12 cellular contexts compared by ENCODE assay signal in the genomic region with DNA sequence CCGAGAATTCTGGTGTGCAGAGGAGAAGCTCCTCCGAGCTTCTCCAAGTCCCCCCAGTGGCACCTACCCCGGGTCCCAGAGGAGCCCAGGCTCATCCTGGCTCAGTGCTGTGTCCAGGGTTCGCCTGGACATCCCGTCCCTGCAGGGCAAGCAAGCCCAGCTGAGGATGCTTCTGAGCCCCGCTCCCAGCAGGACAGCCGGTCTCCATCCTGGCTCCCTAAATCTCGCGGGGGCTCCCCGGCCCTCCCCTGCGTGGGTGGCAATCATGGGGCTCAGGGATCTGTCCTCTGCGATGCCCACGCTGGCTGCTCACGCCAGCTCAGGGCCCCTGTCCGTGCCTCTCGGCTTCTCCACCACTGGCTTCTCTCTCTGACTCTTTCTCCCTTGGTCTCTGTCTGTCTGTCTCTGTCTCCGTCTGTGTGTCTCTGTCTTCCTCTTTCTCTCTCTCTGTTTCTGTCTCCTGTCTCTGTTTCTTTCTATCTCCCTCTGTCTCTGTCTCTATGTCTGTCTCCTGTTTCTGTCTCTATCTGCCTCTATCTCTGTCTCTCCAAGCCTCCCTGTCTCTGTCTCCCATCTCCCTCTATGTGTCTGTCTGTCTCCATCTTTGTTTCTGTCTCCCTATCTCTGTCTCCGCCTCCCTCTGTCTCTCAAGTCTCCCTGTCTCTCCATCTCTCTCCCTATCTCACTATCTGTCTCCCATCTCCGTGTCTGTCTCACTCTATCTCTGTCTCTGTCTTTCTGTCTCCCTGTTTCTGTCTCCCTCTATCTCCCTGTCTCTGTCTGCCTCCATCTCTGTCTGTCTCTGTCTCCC. TPM values are rescaled to one million over a fixed set of nuclear protein-coding genes. Genes with fewer than 3 reads are reported as not detected.
A peak's percentile ranks its signal among the peaks of the same experiment; 100 is the strongest.
DNase-seq lines count a peak whose midpoint lies in the region; ATAC-seq and TF ChIP-seq lines count a peak whose summit lies in the region.
"Had no signal": no experiment of that assay in that cellular context is flagged by ENCODE, and none has a peak within 500 bp of the region (broad histone marks: within the 10 kb centered on the region; RNA-seq: fewer than 3 reads in every experiment).

No MANE protein-coding gene starts in this region.

- H3K36me3 ChIP-seq in SU-DHL-6 (ENCODE audit: low read length): 0 out of 2 replicates have a peak, but pooled peaks cover 2% of the 10 kb centered on the region
- no peaks in the 10 kb centered on the region for H3K36me3 ChIP-seq in MM.1S (replicated peaks; ENCODE audit: insufficient read depth, low read length)

- H2AFZ ChIP-seq in SU-DHL-6 (ENCODE audit: low read depth, low read length, severe bottlenecking) (no peak overlapping the region), MM.1S (ENCODE audit: low read length) (no peak overlapping the region)

- H3K9me3 ChIP-seq in SU-DHL-6 (ENCODE audit: insufficient read depth, low read length): no peaks in the 10 kb centered on the region
- no peaks in the 10 kb centered on the region for H3K9me3 ChIP-seq in MM.1S (replicated peaks; ENCODE audit: insufficient read depth, low read length)

- intact Hi-C loops in left colon (cut with DNase I, micrococcal nuclease): no loop called here

- H3K4me2 ChIP-seq in SU-DHL-6 (ENCODE audit: low read depth, low read length, poor library complexity, severe bottlenecking) (no peak overlapping the region), MM.1S (ENCODE audit: low read depth, low read length) (no peak overlapping the region)

- H3K9me2 ChIP-seq in SU-DHL-6 (replicated peaks; ENCODE audit: insufficient read depth, low read length) (no peaks in the 10 kb centered on the region), MM.1S (replicated peaks; ENCODE audit: insufficient read depth, low read length) (no peaks in the 10 kb centered on the region)

- no peak overlapping the region for H3K4me3 ChIP-seq in SU-DHL-6 (ENCODE audit: insufficient read depth, low read length, poor library complexity, severe bottlenecking)
- H3K4me3 ChIP-seq in MM.1S (ENCODE audit: low read length): no peak overlapping the region
- H3K4me3 ChIP-seq: transverse colon had no signal

- 0 out of 2 replicates have a peak overlapping the region, but pooled peaks have one; percentile 20 for H3K27ac ChIP-seq in SU-DHL-6 (ENCODE audit: low read depth, low read length)
- no peak overlapping the region for H3K27ac ChIP-seq in MM.1S (ENCODE audit: low read length)
- H3K27ac ChIP-seq: transverse colon had no signal

- TF ChIP-seq CTCF in SU-DHL-6 (IDR thresholded peaks at IDR 0.05; ENCODE audit: insufficient read depth, low read length, poor library complexity, severe bottlenecking) (no peak), MM.1S (IDR thresholded peaks at IDR 0.05; ENCODE audit: low read length) (no peak)

- ATAC-seq in left colon: peak; percentile 5
- ATAC-seq in stimulated activated naive CD8-positive, alpha-beta T cell treated with anti-CD3 and anti-CD28 coated beads, Interleukin-15, Interleukin-2, amounts not matched to agents 100 U/mL and 50 U/mL, for 24 hours: peak; percentile 6
- ATAC-seq in HG03460 (IDR thresholded peaks at IDR 0.05; ENCODE audit: unreplicated experiment): no peak

- H3K27me3 ChIP-seq in SU-DHL-6 (ENCODE audit: low read length): no peaks in the 10 kb centered on the region
- H3K27me3 ChIP-seq in MM.1S (replicated peaks; ENCODE audit: insufficient read depth, low read length): no peaks in the 10 kb centered on the region
- H3K27me3 ChIP-seq: transverse colon had no signal

- H3K9ac ChIP-seq in SU-DHL-6 (ENCODE audit: low read length): no peak overlapping the region
- no peak overlapping the region for H3K9ac ChIP-seq in MM.1S (ENCODE audit: low read length)

- H3K79me2 ChIP-seq in SU-DHL-6 (ENCODE audit: insufficient read depth, low read length) (no peaks in the 10 kb centered on the region), MM.1S (ENCODE audit: low read length) (no peaks in the 10 kb centered on the region)

- DNase-seq in activated T-cell treated with anti-CD3 and anti-CD28 coated beads, Interleukin-2, amount 50 U/mL, for 1 hour: peak; percentile 12
- DNase-seq in activated T-cell treated with anti-CD3 and anti-CD28 coated beads, Interleukin-2, amount 50 U/mL, for 48 hours: no peak
- DNase-seq in left colon (no peak), MM.1S (no peak), NCI-H1105 (lab: John Stamatoyannopoulos, UW) (no peak)
- no peak for DNase-seq in stimulated activated naive CD8-positive, alpha-beta T cell treated with anti-CD3 and anti-CD28 coated beads, Interleukin-15, Interleukin-2, amounts not matched to agents 100 U/mL and 50 U/mL, for 24 hours
- DNase-seq: AML-193, MV-4-11, NCI-H524, transverse colon had no signal

- no peaks in the 10 kb centered on the region for H4K20me1 ChIP-seq in SU-DHL-6 (ENCODE audit: low read depth, low read length)
- H4K20me1 ChIP-seq in MM.1S (ENCODE audit: insufficient read depth, low read length): no peaks in the 10 kb centered on the region

- H3F3A ChIP-seq in SU-DHL-6 (ENCODE audit: insufficient read depth): no peaks in the 10 kb centered on the region
- H3F3A ChIP-seq in MM.1S (ENCODE audit: insufficient read depth, low read length): no peaks in the 10 kb centered on the region

- H3K4me1 ChIP-seq in MM.1S (ENCODE audit: low read length): no peaks in the 10 kb centered on the region
- H3K4me1 ChIP-seq: transverse colon had no signal

RNA-seq across cellular contexts. Expression of a gene that starts 27.8 kb away (rescaled TPM):
- total RNA-seq in left colon: 100 to 1,000 TPM; 452 to 482 TPM

RNA-seq across cellular contexts. Expression of a gene that starts 33.0 kb away (rescaled TPM):
- total RNA-seq in left colon: 10 to 100 TPM; 14.6 to 19.9 TPM
